In the genomic region with DNA sequence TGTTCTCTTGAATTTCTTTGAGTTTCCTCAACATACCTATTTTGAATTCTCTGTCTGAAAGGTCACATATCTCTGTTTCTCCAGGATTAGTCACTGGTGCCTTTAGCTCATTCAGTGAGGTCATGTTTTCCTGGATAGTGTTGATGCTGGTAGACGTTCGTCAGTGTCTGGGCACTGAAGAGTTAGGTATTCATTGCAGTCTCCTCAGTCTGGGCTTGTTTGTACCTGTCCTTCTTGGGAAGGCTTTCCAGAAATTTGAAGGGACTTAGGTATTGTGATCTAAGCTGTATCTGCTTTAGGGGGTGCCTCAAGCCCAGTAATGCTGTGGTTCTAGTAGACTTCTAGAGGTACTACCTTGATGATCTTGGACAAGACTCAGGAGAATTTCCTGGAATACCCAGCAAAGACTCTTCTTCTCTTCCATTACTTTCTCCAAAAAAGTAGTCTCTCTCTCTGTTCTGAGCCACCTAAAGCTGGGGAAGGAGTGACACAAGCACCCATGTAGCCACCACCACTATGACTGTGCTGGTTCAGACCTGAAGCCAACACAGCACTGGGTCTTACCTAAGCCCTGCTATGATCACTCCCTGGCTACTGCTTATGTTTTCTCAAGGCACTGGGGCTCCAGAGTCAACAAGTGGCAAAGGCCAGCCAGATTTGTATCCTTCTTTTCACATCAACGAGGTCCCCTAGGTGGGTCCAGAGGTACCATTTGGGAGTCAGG, we compare ENCODE assay signal across 22 cellular contexts.
"Had no signal": no experiment of that assay in that cellular context is flagged by ENCODE, and none has a peak within 500 bp of the region (broad histone marks: within the 10 kb centered on the region; RNA-seq: fewer than 3 reads in every experiment).

No MANE protein-coding gene starts in this region.

- H3K4me3 ChIP-seq: left ventricle myocardium inferior, lung, mucosa of descending colon, ovary, right atrium auricular region, right lobe of liver, stomach, testis, thyroid gland, transverse colon, upper lobe of right lung had no signal

- ATAC-seq: mucosa of descending colon; naive thymus-derived CD4-positive, alpha-beta T cell; natural killer cell treated with Interleukin-12 subunit alpha and Interleukin-12 subunit beta and Interleukin-15 and Interleukin-18, amount 100 ng/mL, for 72 hours; right lobe of liver; stimulated activated naive B cell treated with anti-CD40 and anti-IgM and Interleukin-4, amounts not matched to agents 10 μg/mL and 1 μg/mL and 100 μg/mL, for 72 hours; stimulated activated naive CD8-positive, alpha-beta T cell treated with anti-CD3 and anti-CD28 coated beads, Interleukin-15, Interleukin-2, amounts not matched to agents 100 U/mL and 50 U/mL, for 24 hours; upper lobe of right lung had no signal

- DNase-seq: hypothalamus; immature natural killer cell; left ventricle myocardium inferior; midbrain; mucosa of descending colon; naive thymus-derived CD4-positive, alpha-beta T cell; ovary; right lobe of liver; stimulated activated CD4-positive, alpha-beta T cell treated with anti-CD3 and anti-CD28 coated beads, Interleukin-12 subunit alpha, Interleukin-12 subunit beta, amount 100 ng/mL, for 4 hours; stimulated activated CD4-positive, alpha-beta T cell treated with anti-CD3 and anti-CD28 coated beads, Interleukin-15, amount 100 ng/mL, for 24 hours; stimulated activated CD4-positive, alpha-beta T cell treated with anti-CD3 and anti-CD28 coated beads, Interleukin-2, amount 100 ng/mL, for 24 hours; stimulated activated CD4-positive, alpha-beta T cell treated with anti-CD3 and anti-CD28 coated beads, Interleukin-4, amount 100 ng/mL, for 1 hour; stimulated activated naive B cell treated with anti-CD40 and anti-IgM and Interleukin-4, amounts not matched to agents 10 μg/mL and 1 μg/mL and 100 μg/mL, for 72 hours; stimulated activated naive CD8-positive, alpha-beta T cell treated with anti-CD3 and anti-CD28 coated beads, Interleukin-15, Interleukin-2, amounts not matched to agents 100 U/mL and 50 U/mL, for 24 hours; stomach; testis; thyroid gland; transverse colon; upper lobe of right lung had no signal

- H3K27me3 ChIP-seq: ovary, right atrium auricular region, right lobe of liver, stomach, testis, thyroid gland, transverse colon, upper lobe of right lung had no signal

- H3K27ac ChIP-seq: left ventricle myocardium inferior, ovary, right atrium auricular region, right lobe of liver, stomach, testis, thyroid gland, transverse colon, upper lobe of right lung had no signal

- H3K9me3 ChIP-seq: mucosa of descending colon, ovary, right atrium auricular region, right lobe of liver, testis, thyroid gland, transverse colon, upper lobe of right lung had no signal

- H3K4me1 ChIP-seq: left ventricle myocardium inferior, right atrium auricular region, right lobe of liver, stomach, testis, thyroid gland, transverse colon, upper lobe of right lung had no signal

- H3K36me3 ChIP-seq: left ventricle myocardium inferior, ovary, right atrium auricular region, right lobe of liver, stomach, thyroid gland, transverse colon, upper lobe of right lung had no signal
